Comparison of ENCODE assay signal across 2 cellular contexts in the genomic region with DNA sequence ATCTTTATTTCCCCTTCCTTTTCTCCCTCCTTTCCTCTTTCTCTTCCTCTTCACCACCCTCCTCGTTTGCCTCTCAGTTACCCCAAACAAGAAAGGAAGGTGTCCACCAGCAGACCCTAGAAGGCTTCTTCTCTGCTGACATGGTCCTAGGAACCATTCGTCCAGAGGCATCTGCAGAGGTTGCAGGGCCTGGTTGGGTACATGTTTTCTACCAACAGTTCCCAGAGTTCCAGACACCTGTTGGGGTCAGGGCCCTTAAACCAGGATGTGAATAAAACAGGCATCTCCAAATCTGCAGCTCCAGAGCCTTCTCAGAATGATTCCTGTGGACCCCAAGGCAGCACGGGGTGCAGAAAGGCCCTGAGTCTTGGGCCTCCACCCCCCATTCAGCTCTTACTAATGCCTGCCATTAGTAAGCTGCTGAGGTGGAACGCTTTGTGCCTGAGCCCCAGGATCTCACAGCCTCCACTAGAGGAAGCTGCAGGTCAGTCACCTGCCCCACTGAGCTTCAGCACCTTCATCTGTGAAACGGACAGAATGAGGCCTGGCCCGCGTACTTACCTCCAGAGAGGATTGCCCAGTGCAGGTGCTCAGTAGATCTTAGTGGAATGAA.
TF ChIP-seq lines count a peak whose summit lies in the region.

No MANE protein-coding gene starts in this region.

TF ChIP-seq in HepG2, 621 proteins besides CTCF, POLR2A, EP300 and RAD21 (continued from another document):
- TF ChIP-seq KMT2A (CRISPR knock-in tag; IDR thresholded peaks at IDR 0.05): no peak
- peak; percentile 25; the same call in 1 of the 2 replicates for TF ChIP-seq STAG1 (CRISPR knock-in tag; IDR thresholded peaks at IDR 0.05)
- TF ChIP-seq, protein P1, sequence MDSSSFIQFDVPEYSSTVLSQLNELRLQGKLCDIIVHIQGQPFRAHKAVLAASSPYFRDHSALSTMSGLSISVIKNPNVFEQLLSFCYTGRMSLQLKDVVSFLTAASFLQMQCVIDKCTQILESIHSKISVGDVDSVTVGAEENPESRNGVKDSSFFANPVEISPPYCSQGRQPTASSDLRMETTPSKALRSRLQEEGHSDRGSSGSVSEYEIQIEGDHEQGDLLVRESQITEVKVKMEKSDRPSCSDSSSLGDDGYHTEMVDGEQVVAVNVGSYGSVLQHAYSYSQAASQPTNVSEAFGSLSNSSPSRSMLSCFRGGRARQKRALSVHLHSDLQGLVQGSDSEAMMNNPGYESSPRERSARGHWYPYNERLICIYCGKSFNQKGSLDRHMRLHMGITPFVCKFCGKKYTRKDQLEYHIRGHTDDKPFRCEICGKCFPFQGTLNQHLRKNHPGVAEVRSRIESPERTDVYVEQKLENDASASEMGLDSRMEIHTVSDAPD (CRISPR knock-in tag; IDR thresholded peaks at IDR 0.05): no peak
- no peak for TF ChIP-seq ZNF83 (CRISPR knock-in tag; IDR thresholded peaks at IDR 0.05; ENCODE audit: borderline replicate concordance)

TF ChIP-seq in H1, 55 proteins besides CTCF, POLR2A, EP300 and RAD21 (continued from another document):
- TF ChIP-seq SP4 (IDR thresholded peaks at IDR 0.05; ENCODE audit: low read length) (no peak), CBX8 (IDR thresholded peaks at IDR 0.05; ENCODE audit: borderline replicate concordance, low read depth, low read length) (no peak), TEAD4 (IDR thresholded peaks at IDR 0.05; ENCODE audit: low read depth, low read length) (no peak), JUND (IDR thresholded peaks at IDR 0.05; ENCODE audit: low read length) (no peak), GTF2F1 (IDR thresholded peaks at IDR 0.05; ENCODE audit: borderline replicate concordance, low read depth, low read length) (no peak), POU5F1 (IDR thresholded peaks at IDR 0.05; ENCODE audit: low read depth, low read length) (no peak), YY1 (IDR thresholded peaks at IDR 0.05; ENCODE audit: low read depth, low read length) (no peak), RFX5 (IDR thresholded peaks at IDR 0.05; ENCODE audit: borderline replicate concordance, low read depth, low read length) (no peak), RBBP5 (IDR thresholded peaks at IDR 0.05; ENCODE audit: borderline replicate concordance, low read depth, low read length) (no peak), BCL11A (IDR thresholded peaks at IDR 0.05; ENCODE audit: low read depth in 2 of 2, low read length in 2 of 2) (no peak)
- TF ChIP-seq, protein P2, sequence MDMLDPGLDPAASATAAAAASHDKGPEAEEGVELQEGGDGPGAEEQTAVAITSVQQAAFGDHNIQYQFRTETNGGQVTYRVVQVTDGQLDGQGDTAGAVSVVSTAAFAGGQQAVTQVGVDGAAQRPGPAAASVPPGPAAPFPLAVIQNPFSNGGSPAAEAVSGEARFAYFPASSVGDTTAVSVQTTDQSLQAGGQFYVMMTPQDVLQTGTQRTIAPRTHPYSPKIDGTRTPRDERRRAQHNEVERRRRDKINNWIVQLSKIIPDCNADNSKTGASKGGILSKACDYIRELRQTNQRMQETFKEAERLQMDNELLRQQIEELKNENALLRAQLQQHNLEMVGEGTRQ (IDR thresholded peaks at IDR 0.05; ENCODE audit: low read length): no peak
